In genomic region chr18:23585897-23586248, GRCh38 we compare ENCODE assay signal across 8 cellular contexts.
DNase-seq lines count a peak whose midpoint lies in the region; ATAC-seq and TF ChIP-seq lines count a peak whose summit lies in the region.

No MANE protein-coding gene starts in this region.

- H3K9me2 ChIP-seq in Loucy (replicated peaks; ENCODE audit: low read depth, low read length) = no peaks in the 10 kb centered on the region

- H3K36me3 ChIP-seq in Loucy (ENCODE audit: insufficient read depth, low read length) (no peaks in the 10 kb centered on the region), neutrophil (no peaks in the 10 kb centered on the region)
- no peaks in the 10 kb centered on the region for H3K36me3 ChIP-seq in effector memory CD4-positive, alpha-beta T cell (ENCODE audit: control insufficient read depth, insufficient read depth, low read length)

- ATAC-seq in GM19452 (IDR thresholded peaks at IDR 0.05; ENCODE audit: unreplicated experiment) (peak; percentile 21), HG03342 (IDR thresholded peaks at IDR 0.05; ENCODE audit: unreplicated experiment) (no peak)

- peak overlapping the region; percentile 96 for H2AFZ ChIP-seq in Loucy (ENCODE audit: low read length)

- peak overlapping the region; percentile 88 for H3K9ac ChIP-seq in Loucy (ENCODE audit: low read depth, low read length, poor library complexity, severe bottlenecking)

- DNase-seq in effector memory CD4-positive, alpha-beta T cell = no peak
- DNase-seq in NCI-H1694 treated with DMSO at 0.1 percent for 48 hours (lab: John Stamatoyannopoulos, UW) = no peak
- DNase-seq in kidney tubule cell (ENCODE audit: low spot score) = no peak
- DNase-seq in activated CD8-positive, alpha-beta memory T cell treated with anti-CD3 and anti-CD28 coated beads, Interleukin-2, amount 50 U/mL, for 48 hours = no peak

- no peak for TF ChIP-seq CTCF in Loucy (conservative IDR thresholded peaks at IDR 0.05; ENCODE audit: low read length)
- TF ChIP-seq CTCF in neutrophil (IDR thresholded peaks at IDR 0.05) = no peak

- H3K4me3 ChIP-seq in Loucy (ENCODE audit: low read length, poor library complexity, severe bottlenecking) (peak overlapping the region; percentile 98), neutrophil (ENCODE audit: low read depth in 1 of 2, low read length in 1 of 2) (peak overlapping the region; percentile 74 to 97)
- H3K4me3 ChIP-seq in effector memory CD4-positive, alpha-beta T cell (ENCODE audit: insufficient read depth, low read depth, low read length, poor library complexity, severe bottlenecking) = peak overlapping the region; percentile 96

- peaks cover 43% of the 10 kb centered on the region for H3K4me1 ChIP-seq in Loucy (ENCODE audit: insufficient read depth, low read length, poor library complexity, severe bottlenecking)
- peaks cover 25% of the 10 kb centered on the region for H3K4me1 ChIP-seq in effector memory CD4-positive, alpha-beta T cell (ENCODE audit: control insufficient read depth, insufficient read depth, low read length, poor library complexity, severe bottlenecking)
- peaks cover 24% of the 10 kb centered on the region in 2 experiments for H3K4me1 ChIP-seq in neutrophil (ENCODE audit: control insufficient read depth in 1 of 2, insufficient read depth in 1 of 2, low read depth in 1 of 2, low read length in 1 of 2)

- H3K9me3 ChIP-seq in Loucy (ENCODE audit: insufficient read depth, low read depth, low read length) (no peaks in the 10 kb centered on the region), neutrophil (no peaks in the 10 kb centered on the region)
- no peaks in the 10 kb centered on the region for H3K9me3 ChIP-seq in effector memory CD4-positive, alpha-beta T cell (ENCODE audit: control insufficient read depth, low read length)

- peak overlapping the region; percentile 97 for H3K27ac ChIP-seq in effector memory CD4-positive, alpha-beta T cell (ENCODE audit: insufficient read depth, low read length, poor library complexity, severe bottlenecking)
- peak overlapping the region; percentile 95 for H3K27ac ChIP-seq in neutrophil

- H3F3A ChIP-seq in Loucy (ENCODE audit: low read depth) = no peaks in the 10 kb centered on the region

- peaks cover 51% of the 10 kb centered on the region for H3K79me2 ChIP-seq in Loucy (ENCODE audit: insufficient read depth, low read length)

- no peaks in the 10 kb centered on the region for H3K27me3 ChIP-seq in Loucy (ENCODE audit: insufficient read depth, low read length, poor library complexity, severe bottlenecking)
- no peaks in the 10 kb centered on the region for H3K27me3 ChIP-seq in effector memory CD4-positive, alpha-beta T cell (replicated peaks; ENCODE audit: control insufficient read depth, insufficient read depth, low read length, poor library complexity, severe bottlenecking)
- H3K27me3 ChIP-seq in neutrophil = peaks cover 22% of the 10 kb centered on the region

- peaks cover 16% of the 10 kb centered on the region for H4K20me1 ChIP-seq in Loucy (ENCODE audit: insufficient read depth, low read length, poor library complexity, severe bottlenecking)

- peak overlapping the region; percentile 96 for H3K4me2 ChIP-seq in Loucy (ENCODE audit: low read depth, low read length, poor library complexity, severe bottlenecking)
